ENCODE assay signal across 9 cellular contexts in genomic region chr10:116849271-116850057, GRCh38. TPM values are rescaled to one million over a fixed set of nuclear protein-coding genes. Genes with fewer than 3 reads are reported as not detected.
A peak's percentile ranks its signal among the peaks of the same experiment; 100 is the strongest.
DNase-seq lines count a peak whose midpoint lies in the region; FAIRE-seq and TF ChIP-seq lines count a peak whose summit lies in the region.
"Had no signal": no experiment of that assay in that cellular context is flagged by ENCODE, and none has a peak within 500 bp of the region (broad histone marks: within the 10 kb centered on the region; RNA-seq: fewer than 3 reads in every experiment).

TSS of gene ENO4 (plus strand) at chr10:116849499. CDS start at chr10:116849567, 68 bp downstream.

- TF ChIP-seq RAD21 in H1 (IDR thresholded peaks at IDR 0.05 in 1 of 2, conservative IDR thresholded peaks at IDR 0.05 in 1 of 2; ENCODE audit: low read depth in 2 of 2, low read length in 2 of 2): peak in 1 of 2 experiments; percentile 9; a peak in 1 of 4 replicates

- peak within 1 kb of the TSS; percentile 76 for H2BK12ac ChIP-seq in H1 (ENCODE audit: low read depth, low read length)

- H3K79me2 ChIP-seq in H1 (ENCODE audit: control insufficient read depth in 1 of 2, insufficient read depth in 2 of 2, low read length in 2 of 2): no peaks in the 10 kb centered on the region

- H3K56ac ChIP-seq in H1 (replicated peaks; ENCODE audit: insufficient read length, low read depth, low read length): no peak within 1 kb of the TSS

- peak within 1 kb of the TSS; percentile 79 for H2BK5ac ChIP-seq in H1 (ENCODE audit: low read depth, low read length)

- POLR2A ChIA-PET in H1 (lab: Charles Lee; ENCODE audit: partially characterized antibody): interaction anchor here (0.8 to 1.9 kb wide), 9 partner anchors 9 to 174 kb away, joined by 3 to 21 read pairs (median 3); no protein-coding TSS in a partner anchor

- H3K36me3 ChIP-seq in H1 (ENCODE audit: control insufficient read depth in 2 of 4, insufficient read depth in 4 of 4, low read length in 3 of 4) (no peaks in the 10 kb centered on the region), stomach smooth muscle (ENCODE audit: control insufficient read depth in 2 of 2, insufficient read depth in 2 of 2, low read length in 2 of 2) (no peaks in the 10 kb centered on the region)

- H3K4me2 ChIP-seq in H1 (ENCODE audit: insufficient read depth in 1 of 2, low read depth in 2 of 2, low read length in 2 of 2): peak within 1 kb of the TSS; percentile 77 to 84

- H3K18ac ChIP-seq in H1 (ENCODE audit: extremely low read depth, low read length): peak within 1 kb of the TSS; percentile 93

- H3K4me1 ChIP-seq in H1 (replicated peaks in 1 of 4; ENCODE audit: control insufficient read depth in 3 of 4, insufficient read depth in 4 of 4, low read length in 3 of 4): peaks cover 7 to 23% (median 14%) of the 10 kb centered on the region in 4 experiments; a peak in 5 of 7 replicates
- peaks cover 10% of the 10 kb centered on the region for H3K4me1 ChIP-seq in stomach smooth muscle (ENCODE audit: control insufficient read depth, insufficient read depth, low read length)

- no peaks in the 10 kb centered on the region for H4K20me1 ChIP-seq in H1 (replicated peaks in 1 of 2; ENCODE audit: control insufficient read depth in 1 of 2, insufficient read depth in 2 of 2, low read length in 2 of 2)

- no peak within 1 kb of the TSS for H3K14ac ChIP-seq in H1 (ENCODE audit: insufficient read length)

- CTCF ChIA-PET in H1 (lab: Charles Lee; ENCODE audit: partially characterized antibody): interaction anchor here (0.7 to 1.5 kb wide), 11 partner anchors 10 to 970 kb away, joined by 3 to 6 read pairs (median 4); no protein-coding TSS in a partner anchor

- H3K79me1 ChIP-seq in H1 (ENCODE audit: low read depth, low read length): no peaks in the 10 kb centered on the region

- peak; percentile 39 for FAIRE-seq in H1 (lab: Jason Lieb, UNC)
- FAIRE-seq: A204.1 had no signal

- H2BK15ac ChIP-seq in H1 (ENCODE audit: low read length): peak within 1 kb of the TSS; percentile 85; the same call in 1 of the 2 replicates

- H3K4me3 ChIP-seq in H1 (ENCODE audit: extremely low read depth in 1 of 4, insufficient read depth in 2 of 4, low read depth in 3 of 4, low read length in 4 of 4) (peak within 1 kb of the TSS; percentile 54 to 91 (median 82)), stomach smooth muscle (ENCODE audit: low read length in 2 of 2) (peak within 1 kb of the TSS; percentile 88 to 93)

- H2AK5ac ChIP-seq in H1 (ENCODE audit: low read depth, low read length): no peak within 1 kb of the TSS

- peak within 1 kb of the TSS; percentile 95 for H2AFZ ChIP-seq in H1 (ENCODE audit: low read length)

- peak within 1 kb of the TSS; percentile 71 for H4K5ac ChIP-seq in H1 (ENCODE audit: insufficient read length, low read depth, low read length)

- H3K27me3 ChIP-seq in H1 (replicated peaks in 1 of 4; ENCODE audit: control insufficient read depth in 3 of 4, extremely low read depth in 1 of 4, insufficient read depth in 3 of 4, low read length in 3 of 4) (peaks cover 0 to 11% (median 2%) of the 10 kb centered on the region in 4 experiments; a peak in 2 of 7 replicates), stomach smooth muscle (ENCODE audit: control insufficient read depth in 1 of 2, insufficient read depth in 2 of 2, low read length in 2 of 2) (no peaks in the 10 kb centered on the region)

- DNase-seq in NCI-H82 (lab: John Stamatoyannopoulos, UW) (peak; percentile 77), NCI-H82 treated with DMSO at 0.1 percent for 48 hours (lab: John Stamatoyannopoulos, UW; ENCODE audit: unreplicated experiment) (no peak), H4 (ENCODE audit: low spot score) (peak; percentile 83), NCI-H1092 (lab: John Stamatoyannopoulos, UW) (peak; percentile 79), T-helper 2 cell (peak in 3 of 5 experiments; percentile 14 to 61 (median 23)), H1 (ENCODE audit: low read depth in 1 of 2, low spot score in 2 of 2) (peak; percentile 75 to 92), lung microvascular endothelial cell (ENCODE audit: low read depth in 2 of 2) (peak; percentile 60 to 80)

- H3K9ac ChIP-seq in H1 (replicated peaks in 1 of 4; ENCODE audit: extremely low read depth in 1 of 4, low read depth in 3 of 4, low read length in 3 of 4): peak within 1 kb of the TSS in 3 of 4 experiments; percentile 60 to 88 (median 68); a peak in 6 of 7 replicates
- H3K9ac ChIP-seq in stomach smooth muscle (ENCODE audit: low read length in 2 of 2): peak within 1 kb of the TSS; percentile 78 to 87

- no peak within 1 kb of the TSS for H3K23ac ChIP-seq in H1 (ENCODE audit: insufficient read length)

- peak within 1 kb of the TSS; percentile 39 for H2BK120ac ChIP-seq in H1 (replicated peaks; ENCODE audit: low read depth, low read length)

- H2BK20ac ChIP-seq in H1 (ENCODE audit: low read length): no peak within 1 kb of the TSS

- H3K9me3 ChIP-seq in H1 (ENCODE audit: insufficient read depth in 2 of 2, low read depth in 1 of 2, low read length in 1 of 2) (no peaks in the 10 kb centered on the region), stomach smooth muscle (ENCODE audit: control insufficient read depth in 2 of 2, low read length in 2 of 2) (no peaks in the 10 kb centered on the region)

- TF ChIP-seq EP300 in H1 (IDR thresholded peaks at IDR 0.05; ENCODE audit: borderline replicate concordance in 1 of 2, low read depth in 2 of 2, low read length in 2 of 2): no peak

- peak within 1 kb of the TSS; percentile 48; the same call in 1 of the 2 replicates for H3K27ac ChIP-seq in H1 (ENCODE audit: low read depth, low read length)
- H3K27ac ChIP-seq in stomach smooth muscle (ENCODE audit: low read length): no peak within 1 kb of the TSS

- peak in 1 of 2 experiments; percentile 71; a peak in 2 of 3 replicates for TF ChIP-seq POLR2A in H1 (IDR thresholded peaks at IDR 0.05; ENCODE audit: control extremely low read depth in 1 of 2, low read depth in 2 of 2, low read length in 2 of 2)

- H4K8ac ChIP-seq in H1 (ENCODE audit: extremely low read depth, insufficient read depth, low read length): peak within 1 kb of the TSS; percentile 94

- no peak for TF ChIP-seq CTCF in H1 (IDR thresholded peaks at IDR 0.05; ENCODE audit: control extremely low read depth in 1 of 3, insufficient read depth in 1 of 3, low read depth in 1 of 3, low read length in 3 of 3)

- H4K91ac ChIP-seq in H1 (replicated peaks; ENCODE audit: insufficient read length, low read length): peak within 1 kb of the TSS; percentile 75

- 3% methylated on average over 38 of the region's 54 CpGs; no CpG with 5 or more reads in 1 of the 2 experiments for WGBS in H1 (ENCODE audit: extremely low coverage in 1 of 2, insufficient coverage in 1 of 2, insufficient read length in 1 of 2, insufficient replicate concordance in 2 of 2, low coverage in 1 of 2, low lambda C conversion rate in 2 of 2, missing lambda C conversion rate in 1 of 2), 2 experiments

- peaks cover 14% of the 10 kb centered on the region for H3K23me2 ChIP-seq in H1 (ENCODE audit: low read depth, low read length)

- H3K4ac ChIP-seq in H1 (replicated peaks; ENCODE audit: insufficient read length, low read depth, low read length): peak within 1 kb of the TSS; percentile 34

TF ChIP-seq in H1, 55 proteins besides CTCF, POLR2A, EP300 and RAD21 (continues in another document):
- TF ChIP-seq SIN3A (conservative IDR thresholded peaks at IDR 0.05 in 1 of 2, IDR thresholded peaks at IDR 0.05 in 1 of 2; ENCODE audit: low read depth in 1 of 2, low read length in 2 of 2) (peak; percentile 77 to 96; a peak in 3 of 4 replicates), POLR2AphosphoS5 (IDR thresholded peaks at IDR 0.05; ENCODE audit: low read depth, low read length) (peak; percentile 60; the same call in 1 of the 2 replicates), SRF (IDR thresholded peaks at IDR 0.05; ENCODE audit: low read depth, low read length) (no peak), CHD2 (IDR thresholded peaks at IDR 0.05; ENCODE audit: low read length) (peak; percentile 97), CREB1 (IDR thresholded peaks at IDR 0.05) (peak; percentile 29; the same call in 1 of the 2 replicates), ASH2L (IDR thresholded peaks at IDR 0.05; ENCODE audit: low read length) (peak; percentile 66), RBBP5 (IDR thresholded peaks at IDR 0.05; ENCODE audit: borderline replicate concordance, low read depth, low read length) (no peak; the same call in 1 of the 2 replicates), YY1 (IDR thresholded peaks at IDR 0.05; ENCODE audit: low read depth, low read length) (0 out of 2 replicates have a peak, but pooled peaks have one; percentile 25), PHF8 (conservative IDR thresholded peaks at IDR 0.05; ENCODE audit: low read depth, low read length) (peak; percentile 61), SAP30 (IDR thresholded peaks at IDR 0.05; ENCODE audit: insufficient read depth, insufficient replicate concordance, low read length) (peak; percentile 95), JUND (IDR thresholded peaks at IDR 0.05; ENCODE audit: low read length) (no peak), NRF1 (IDR thresholded peaks at IDR 0.05; ENCODE audit: low read depth, low read length) (peak; percentile 74), TBP (IDR thresholded peaks at IDR 0.05; ENCODE audit: low read depth, low read length) (peak; percentile 76), SUZ12 (IDR thresholded peaks at IDR 0.05; ENCODE audit: low read length) (peak; percentile 7; the same call in 1 of the 2 replicates), KDM4A (IDR thresholded peaks at IDR 0.05; ENCODE audit: low read depth, low read length, severe bottlenecking) (peak; percentile 80), BCL11A (IDR thresholded peaks at IDR 0.05; ENCODE audit: low read depth in 2 of 2, low read length in 2 of 2) (no peak), TAF7 (optimal IDR thresholded peaks at IDR 0.05; ENCODE audit: borderline replicate concordance, low read depth, low read length) (peak; percentile 31), TAF1 (IDR thresholded peaks at IDR 0.05; ENCODE audit: low read depth, low read length) (peak; percentile 85), BRCA1 (IDR thresholded peaks at IDR 0.05; ENCODE audit: low read depth, low read length) (peak; percentile 91), RFX5 (IDR thresholded peaks at IDR 0.05; ENCODE audit: borderline replicate concordance, low read depth, low read length) (no peak)

RNA-seq across cellular contexts. Expression of gene ENO4, which starts in this region (rescaled TPM):
- 0.17 and 0.58 TPM in 2 replicates for total RNA-seq in H4 (2014; rRNA removed; shearing (Covaris generic))
- 0.21 TPM in 1 of 2 replicates, not detected in the other for total RNA-seq in H1 (2021; fragmentation: NEBNext Ultra II Directional; extraction: Animal tissue kit (Norgen Biotek cat#: 25700))
- 0.33 and 0.77 TPM in 2 replicates for polyA plus RNA-seq in H1 (2011; rRNA removed)
- 0.54 TPM for polyA plus RNA-seq in H1 (2011; cell fraction: cytosol; rRNA removed)
- 1.5 TPM for polyA plus RNA-seq in H1 (2011; cell fraction: nucleus; rRNA removed)
- polyA plus RNA-seq in H1 (2012, experiment 1 of 2): 0.46 to 1.9 TPM (median 1.0 TPM) in 4 replicates
- polyA plus RNA-seq in H1 (2012, experiment 2 of 2): 0.09 TPM
- polyA plus RNA-seq in H1 (2013, experiment 1 of 2): 0.20 TPM
- polyA plus RNA-seq in H1 (2013, experiment 2 of 2): 0.50 TPM
- 0.80 TPM in 1 of 2 replicates, not detected in the other for polyA minus RNA-seq in H1 (2011; rRNA and poly(A)+ RNA removed)
- polyA minus RNA-seq in H1 (2011; cell fraction: cytosol; rRNA and poly(A)+ RNA removed): not detected
- 0.30 TPM for polyA minus RNA-seq in H1 (2011; cell fraction: nucleus; rRNA and poly(A)+ RNA removed)
- not detected in 2 replicates for total RNA-seq in lung microvascular endothelial cell

Comparison
In these comparisons a context has a peak if more than half of its experiments do, and no peak if none do; other contexts are left out.
1. Peak in DNase-seq in H4; RNA of the gene not detected or under 1 TPM.
2. Peak in DNase-seq in lung microvascular endothelial cell; RNA of the gene not detected or under 1 TPM.